14 cellular contexts compared by ENCODE assay signal in genomic region chr11:128297805-128298204, GRCh38.
DNase-seq lines count a peak whose midpoint lies in the region; ATAC-seq and TF ChIP-seq lines count a peak whose summit lies in the region.
"Had no signal": no experiment of that assay in that cellular context is flagged by ENCODE, and none has a peak within 500 bp of the region (broad histone marks: within the 10 kb centered on the region; RNA-seq: fewer than 3 reads in every experiment).

No MANE protein-coding gene starts in this region.

- no peaks in the 10 kb centered on the region for H3K27me3 ChIP-seq in heart right ventricle

- CTCF ChIA-PET in activated CD8-positive, alpha-beta T cell treated with anti-CD3 and anti-CD28 coated beads, Interleukin-2, amount 10 ng/mL, durations not matched to agents 7 days and 5 days (lab: Charles Lee) = interaction anchor here (1.0 to 1.9 kb wide), 8 partner anchors 19 to 533 kb away, joined by 3 to 9 read pairs (median 4); no protein-coding TSS in a partner anchor

- H3K4me3 Mint-ChIP-seq in activated CD8-positive, alpha-beta T cell treated with anti-CD3 and anti-CD28 coated beads, Interleukin-2, amount 10 ng/mL, durations not matched to agents 7 days and 5 days = no peak overlapping the region
- H3K4me3 Mint-ChIP-seq in memory B cell (peak overlapping the region; percentile 27), type B pancreatic cell (no peak overlapping the region)

- no peaks in the 10 kb centered on the region for H3K36me3 ChIP-seq in heart right ventricle

- intact Hi-C loops in heart right ventricle (cut with DNase I) = loop anchor here in 8 of 10 donors (5.0 to 10.0 kb wide), 7 partner anchors 34 to 537 kb away; no protein-coding TSS in a partner anchor
- intact Hi-C loops in Right ventricle myocardium superior (cut with DNase I) = loop anchor here (10.0 kb wide), 2 partner anchors 167 to 257 kb away; no protein-coding TSS in a partner anchor

- H3K27ac Mint-ChIP-seq in activated CD8-positive, alpha-beta T cell treated with anti-CD3 and anti-CD28 coated beads, Interleukin-2, amount 10 ng/mL, durations not matched to agents 7 days and 5 days = peak overlapping the region; percentile 86
- peak overlapping the region; percentile 74 for H3K27ac Mint-ChIP-seq in memory B cell
- H3K27ac Mint-ChIP-seq in type B pancreatic cell = peak overlapping the region; percentile 46

- peak in 5 of 8 donors; percentile 16 to 65 (median 48) for ATAC-seq in heart right ventricle
- ATAC-seq in Right ventricle myocardium superior (ENCODE audit: poor library complexity) = no peak
- ATAC-seq in activated CD8-positive, alpha-beta T cell treated with anti-CD3 and anti-CD28 coated beads, Interleukin-2, amount 10 ng/mL, durations not matched to agents 7 days and 5 days = no peak
- ATAC-seq in memory B cell (ENCODE audit: low read depth) = no peak
- no peak for ATAC-seq in GM18873 (IDR thresholded peaks at IDR 0.05; ENCODE audit: low FRiP score, unreplicated experiment)

- H3K4me1 ChIP-seq in heart right ventricle = peaks cover 4 to 79% (median 46%) of the 10 kb centered on the region in 9 donors

- POLR2A ChIA-PET in activated CD8-positive, alpha-beta T cell treated with anti-CD3 and anti-CD28 coated beads, Interleukin-2, amount 10 ng/mL, durations not matched to agents 7 days and 5 days (lab: Charles Lee) = interaction anchor here (0.9 to 8.5 kb wide), 9 partner anchors 8 to 224 kb away, joined by 3 to 184 read pairs (median 4); no protein-coding TSS in a partner anchor

- H3K9me3 Mint-ChIP-seq in activated CD8-positive, alpha-beta T cell treated with anti-CD3 and anti-CD28 coated beads, Interleukin-2, amount 10 ng/mL, durations not matched to agents 7 days and 5 days (ENCODE audit: insufficient read depth) = peaks cover 17% of the 10 kb centered on the region
- H3K9me3 Mint-ChIP-seq in memory B cell = peaks cover 2% of the 10 kb centered on the region
- H3K9me3 Mint-ChIP-seq in type B pancreatic cell = peaks cover 5% of the 10 kb centered on the region

- DNase-seq in heart right ventricle (no peak), Right ventricle myocardium superior (no peak), memory B cell (ENCODE audit: low spot score in 2 of 2) (no peak), type B pancreatic cell (ENCODE audit: extremely low spot score, unreplicated experiment) (no peak), NOMO-1 (lab: John Stamatoyannopoulos, UW; ENCODE audit: unreplicated experiment in 2 of 2) (no peak), NOMO-1 treated with dmso at 0.1 percent for 144 hours (lab: John Stamatoyannopoulos, UW; ENCODE audit: unreplicated experiment) (no peak)
- DNase-seq in activated CD8-positive, alpha-beta T cell treated with anti-CD3 and anti-CD28 coated beads, Interleukin-2, amount 10 ng/mL, durations not matched to agents 7 days and 5 days = no peak
- DNase-seq: anterior cingulate cortex; Karpas-422; kidney; NK-92 treated with Interleukin-12 subunit alpha and Interleukin-12 subunit beta, amount 100 ng/mL, for 24 hours; retina; stimulated activated CD4-positive, alpha-beta T cell treated with anti-CD3 and anti-CD28 coated beads, Interleukin-4, amount 100 ng/mL, for 1 hour had no signal

- no peak for TF ChIP-seq CTCF in heart right ventricle (IDR thresholded peaks at IDR 0.05)
- no peak for TF ChIP-seq CTCF in type B pancreatic cell (conservative IDR thresholded peaks at IDR 0.05)

- no peak overlapping the region for H3K4me3 ChIP-seq in heart right ventricle

- no peaks in the 10 kb centered on the region for H3K9me3 ChIP-seq in heart right ventricle

- 63 to 83% methylated on average over 3 of the region's 3 CpGs for WGBS in heart right ventricle, 2 donors

- peak overlapping the region in 8 of 10 donors; percentile 22 to 81 (median 66) for H3K27ac ChIP-seq in heart right ventricle

- H3K27me3 Mint-ChIP-seq in activated CD8-positive, alpha-beta T cell treated with anti-CD3 and anti-CD28 coated beads, Interleukin-2, amount 10 ng/mL, durations not matched to agents 7 days and 5 days (ENCODE audit: low read depth) = no peaks in the 10 kb centered on the region
- no peaks in the 10 kb centered on the region for H3K27me3 Mint-ChIP-seq in memory B cell
- peaks cover 2% of the 10 kb centered on the region for H3K27me3 Mint-ChIP-seq in type B pancreatic cell

- H3K4me1 Mint-ChIP-seq in activated CD8-positive, alpha-beta T cell treated with anti-CD3 and anti-CD28 coated beads, Interleukin-2, amount 10 ng/mL, durations not matched to agents 7 days and 5 days (ENCODE audit: low read depth) = peaks cover 84% of the 10 kb centered on the region
- H3K4me1 Mint-ChIP-seq in memory B cell (peaks cover 56% of the 10 kb centered on the region), type B pancreatic cell (ENCODE audit: unreplicated experiment) (peaks cover 55% of the 10 kb centered on the region)

- peaks cover 50% of the 10 kb centered on the region for H3K36me3 Mint-ChIP-seq in activated CD8-positive, alpha-beta T cell treated with anti-CD3 and anti-CD28 coated beads, Interleukin-2, amount 10 ng/mL, durations not matched to agents 7 days and 5 days (ENCODE audit: low read depth)
- H3K36me3 Mint-ChIP-seq in memory B cell (no peaks in the 10 kb centered on the region), type B pancreatic cell (no peaks in the 10 kb centered on the region)

Comparison
In these comparisons a context has a peak if more than half of its experiments do, and no peak if none do; other contexts are left out.
1. ATAC-seq: peak in heart right ventricle (5 of 8); none in Right ventricle myocardium superior (single experiment), activated CD8-positive, alpha-beta T cell treated with anti-CD3 and anti-CD28 coated beads, Interleukin-2, amount 10 ng/mL, durations not matched to agents 7 days and 5 days (single experiment), memory B cell (single experiment) and GM18873 (single experiment).
2. Peak in every context shown above with its lines, with median percentiles within 50 percentile points of each other: H3K27ac Mint-ChIP-seq.